ENCODE assay signal across 12 cellular contexts in genomic region chr16:18932243-18932997, GRCh38. TPM values are rescaled to one million over a fixed set of nuclear protein-coding genes. Genes with fewer than 3 reads are reported as not detected.
DNase-seq lines count a peak whose midpoint lies in the region; ATAC-seq, FAIRE-seq and TF ChIP-seq lines count a peak whose summit lies in the region.
"Had no signal": no experiment of that assay in that cellular context is flagged by ENCODE, and none has a peak within 500 bp of the region (broad histone marks: within the 10 kb centered on the region; RNA-seq: fewer than 3 reads in every experiment).

No MANE protein-coding gene starts in this region.

- H3K4me3 ChIP-seq in HUES48 (ENCODE audit: low read depth, low read length) (no peak overlapping the region), K562 (no peak overlapping the region), right atrium auricular region (no peak overlapping the region), thyroid gland (replicated peaks in 1 of 3) (no peak overlapping the region)

- 30% methylated on average over 5 of the region's 5 CpGs for WGBS in K562 (ENCODE audit: insufficient coverage, low coverage, missing lambda C conversion rate)
- 35 to 42% methylated on average over 5 of the region's 5 CpGs for WGBS in thyroid gland, 2 donors

- no peak for TF ChIP-seq EP300 in K562 (IDR thresholded peaks at IDR 0.05; ENCODE audit: low read length)

- no peaks in the 10 kb centered on the region for H3K9me1 ChIP-seq in K562 (ENCODE audit: control insufficient read depth, insufficient read depth, low read length)

- intact Hi-C loops in K562 (cut with micrococcal nuclease) = no loop called here
- intact Hi-C loops in thyroid gland (cut with DNase I) = no loop called here
- intact Hi-C loops in CD4-positive, alpha-beta T cell (cut with DNase I, micrococcal nuclease) = no loop called here

- no peak for TF ChIP-seq RAD21 in K562 (CRISPR knock-in tag; conservative IDR thresholded peaks at IDR 0.05 in 1 of 2, IDR thresholded peaks at IDR 0.05 in 1 of 2)

- no peak for ATAC-seq in K562
- ATAC-seq in CD4-positive, alpha-beta T cell (ENCODE audit: poor library complexity) = no peak

- H3K9me3 ChIP-seq in HUES48 (ENCODE audit: control insufficient read depth, insufficient read depth, low read length) = no peaks in the 10 kb centered on the region
- no peaks in the 10 kb centered on the region for H3K9me3 ChIP-seq in K562 (replicated peaks; ENCODE audit: control insufficient read depth, insufficient read depth, low read depth, low read length)
- no peaks in the 10 kb centered on the region for H3K9me3 ChIP-seq in right atrium auricular region
- H3K9me3 ChIP-seq in thyroid gland = no peaks in the 10 kb centered on the region
- no peaks in the 10 kb centered on the region for H3K9me3 ChIP-seq in CD4-positive, alpha-beta T cell (ENCODE audit: control insufficient read depth, low read length)

- peaks cover 5% of the 10 kb centered on the region for H3K4me1 Mint-ChIP-seq in CD4-positive, alpha-beta T cell (ENCODE audit: low read depth)

- no peak for FAIRE-seq in K562 (lab: Jason Lieb, UNC)

- no peaks in the 10 kb centered on the region for H3K27me3 Mint-ChIP-seq in CD4-positive, alpha-beta T cell
- H3K27me3 Mint-ChIP-seq: activated CD4-positive, alpha-beta T cell treated with anti-CD3 and anti-CD28 coated beads, Interleukin-2, amount 10 ng/mL, durations not matched to agents 24 days and 14 days; activated naive CD4-positive, alpha-beta T cell treated with anti-CD3 and anti-CD28 coated beads, Interleukin-2, amount 50 U/mL, for 24 hours; progenitor cell of endocrine pancreas had no signal

- no peak for TF ChIP-seq CTCF in K562 (IDR thresholded peaks at IDR 0.05 in 2 of 3, conservative IDR thresholded peaks at IDR 0.05 in 1 of 3; ENCODE audit: insufficient read depth in 2 of 3, low read depth in 1 of 3, low read length in 3 of 3)
- no peak for TF ChIP-seq CTCF in right atrium auricular region (IDR thresholded peaks at IDR 0.05)
- TF ChIP-seq CTCF in thyroid gland (IDR thresholded peaks at IDR 0.05) = no peak
- no peak for TF ChIP-seq CTCF in CD4-positive, alpha-beta T cell (IDR thresholded peaks at IDR 0.05)

- no peak for DNase-seq in K562 (ENCODE audit: extremely low read depth in 1 of 4, low spot score in 3 of 4)
- DNase-seq in right atrium auricular region (ENCODE audit: low spot score) = no peak
- DNase-seq in thyroid gland = peak; percentile 81 to 83
- DNase-seq in NCI-H526 treated with DMSO at 0.1 percent for 48 hours (lab: John Stamatoyannopoulos, UW) = no peak
- DNase-seq in CD4-positive, alpha-beta T cell = no peak
- DNase-seq in activated effector memory CD4-positive, alpha-beta T cell treated with Interleukin-2 at 50 U/mL for 16 hours = no peak
- DNase-seq: activated CD4-positive, alpha-beta T cell treated with anti-CD3 and anti-CD28 coated beads, Interleukin-2, amount 10 ng/mL, durations not matched to agents 24 days and 14 days; GDM1; NCI-H2029 had no signal

- H3K9me3 Mint-ChIP-seq in CD4-positive, alpha-beta T cell = no peaks in the 10 kb centered on the region
- H3K9me3 Mint-ChIP-seq: activated CD4-positive, alpha-beta T cell treated with anti-CD3 and anti-CD28 coated beads, Interleukin-2, amount 10 ng/mL, durations not matched to agents 24 days and 14 days; activated naive CD4-positive, alpha-beta T cell treated with anti-CD3 and anti-CD28 coated beads, Interleukin-2, amount 50 U/mL, for 24 hours had no signal

- no peaks in the 10 kb centered on the region for H3K27me3 ChIP-seq in HUES48 (ENCODE audit: control insufficient read depth, insufficient read depth, low read length)
- H3K27me3 ChIP-seq in K562 (ENCODE audit: control insufficient read depth in 2 of 2, insufficient read depth in 2 of 2, low read length in 2 of 2) = peaks cover 0 to 5% of the 10 kb centered on the region in 2 experiments; a peak in 2 of 5 replicates
- no peaks in the 10 kb centered on the region for H3K27me3 ChIP-seq in right atrium auricular region
- H3K27me3 ChIP-seq in thyroid gland = no peaks in the 10 kb centered on the region
- no peaks in the 10 kb centered on the region for H3K27me3 ChIP-seq in CD4-positive, alpha-beta T cell (ENCODE audit: control insufficient read depth, insufficient read depth, low read length)

- H3K79me2 ChIP-seq in K562 (ENCODE audit: control insufficient read depth, insufficient read depth, low read length) = no peaks in the 10 kb centered on the region; the same call in 2 of the 3 replicates

- no peak overlapping the region for H3K27ac Mint-ChIP-seq in CD4-positive, alpha-beta T cell
- H3K27ac Mint-ChIP-seq: activated CD4-positive, alpha-beta T cell treated with anti-CD3 and anti-CD28 coated beads, Interleukin-2, amount 10 ng/mL, durations not matched to agents 24 days and 14 days; activated naive CD4-positive, alpha-beta T cell treated with anti-CD3 and anti-CD28 coated beads, Interleukin-2, amount 50 U/mL, for 24 hours; progenitor cell of endocrine pancreas had no signal

- H3K4me3 Mint-ChIP-seq in CD4-positive, alpha-beta T cell = no peak overlapping the region
- H3K4me3 Mint-ChIP-seq: activated CD4-positive, alpha-beta T cell treated with anti-CD3 and anti-CD28 coated beads, Interleukin-2, amount 10 ng/mL, durations not matched to agents 24 days and 14 days; activated naive CD4-positive, alpha-beta T cell treated with anti-CD3 and anti-CD28 coated beads, Interleukin-2, amount 50 U/mL, for 24 hours had no signal

- H3K27ac ChIP-seq in HUES48 (ENCODE audit: low read depth, low read length) (peak overlapping the region; percentile 1), K562 (ENCODE audit: extremely low read depth, low read depth, low read length) (no peak overlapping the region), right atrium auricular region (peak overlapping the region; percentile 80 to 93), thyroid gland (peak overlapping the region; percentile 71 to 93 (median 93))
- no peak overlapping the region for H3K27ac ChIP-seq in CD4-positive, alpha-beta T cell (ENCODE audit: low read depth, low read length)

- H2AFZ ChIP-seq in K562 (ENCODE audit: low read depth, low read length) = peak overlapping the region; percentile 41

- H3K4me2 ChIP-seq in K562 (ENCODE audit: insufficient read depth, low read length) = no peak overlapping the region

- no peak overlapping the region for H3K9ac ChIP-seq in HUES48 (ENCODE audit: low read depth, low read length)
- H3K9ac ChIP-seq in K562 (ENCODE audit: insufficient read depth in 1 of 2, low read depth in 2 of 2, low read length in 2 of 2) = no peak overlapping the region

- H4K20me1 ChIP-seq in K562 (replicated peaks; ENCODE audit: control insufficient read depth, insufficient read depth, low read length) = no peaks in the 10 kb centered on the region

- H3K36me3 Mint-ChIP-seq in CD4-positive, alpha-beta T cell (ENCODE audit: low read depth) = no peaks in the 10 kb centered on the region
- H3K36me3 Mint-ChIP-seq: activated naive CD4-positive, alpha-beta T cell treated with anti-CD3 and anti-CD28 coated beads, Interleukin-2, amount 50 U/mL, for 24 hours had no signal

- H3K4me1 ChIP-seq in HUES48 (ENCODE audit: control insufficient read depth, insufficient read depth, low read length) (peaks cover 13% of the 10 kb centered on the region), K562 (replicated peaks in 1 of 2; ENCODE audit: control insufficient read depth in 2 of 2, insufficient read depth in 2 of 2, low read length in 2 of 2) (peaks cover 2% of the 10 kb centered on the region in 2 experiments; a peak in 2 of 5 replicates), right atrium auricular region (peaks cover 0 to 22% of the 10 kb centered on the region in 2 donors), thyroid gland (peaks cover 12 to 23% of the 10 kb centered on the region in 2 donors)

- H3K36me3 ChIP-seq in HUES48 (ENCODE audit: control insufficient read depth, insufficient read depth, low read length) (no peaks in the 10 kb centered on the region), K562 (ENCODE audit: control insufficient read depth, insufficient read depth, low read length) (no peaks in the 10 kb centered on the region), right atrium auricular region (no peaks in the 10 kb centered on the region), thyroid gland (no peaks in the 10 kb centered on the region)

- POLR2A ChIA-PET in K562 (lab: Yijun Ruan, JAX) = interaction anchor here (1.3 to 2.8 kb wide), 2 partner anchors 14 to 132 kb away, joined by 4 to 14 read pairs; no protein-coding TSS in a partner anchor
- POLR2A ChIA-PET in CD4-positive, alpha-beta T cell (lab: Charles Lee) = no interaction called here

- TF ChIP-seq POLR2A in K562 (conservative IDR thresholded peaks at IDR 0.05) (no peak), thyroid gland (IDR thresholded peaks at IDR 0.05) (peak in 1 of 2 donors; percentile 46)

- no TSS peak for BruUV-seq in K562 (replicated peaks; lab: Mats Ljungman, UMichigan)

- in situ Hi-C loops in K562 (cut with MboI) = no loop called here

- CTCF ChIA-PET in K562 (lab: Yijun Ruan, JAX; ENCODE audit: low intra/inter-chr PET ratio) = no interaction called here
- CTCF ChIA-PET in CD4-positive, alpha-beta T cell (lab: Charles Lee) = interaction anchor here (1.0 kb wide), 1 partner anchor 131 kb away, joined by 3 read pairs; the partner anchor contains the start of gene ARL6IP1

RNA-seq across cellular contexts. Expression of gene SMG1, which starts 6.2 kb away (rescaled TPM):
- 356 and 852 TPM in 2 replicates for total RNA-seq in K562 (2011; cell fraction: chromatin; rRNA removed; ENCODE audit: low replicate concordance)
- total RNA-seq in K562 (2011; cell fraction: nucleolus; rRNA removed) = 116 and 155 TPM in 2 replicates
- 296 and 413 TPM in 2 replicates for total RNA-seq in K562 (2011; cell fraction: nucleoplasm; rRNA removed)
- 23.2 and 23.5 TPM in 2 replicates for total RNA-seq in K562 (2014; rRNA removed)
- 37.6 and 43.3 TPM in 2 replicates for total RNA-seq in K562 (2014; rRNA removed; fragmentation: Illumina TruSeq; extraction: Trizol)
- total RNA-seq in K562 (2015; rRNA removed; fragmentation: Illumina TruSeq; extraction: Trizol) = 35.2 and 35.4 TPM in 2 replicates
- total RNA-seq in K562 (2021) = 54.8 and 59.4 TPM in 2 replicates
- polyA plus RNA-seq in K562 (2011; rRNA removed) = 30.9 and 41.1 TPM in 2 replicates
- 13.9 and 19.5 TPM in 2 replicates for polyA plus RNA-seq in K562 (2011; cell fraction: cytosol; rRNA removed)
- 58.5 and 66.6 TPM in 2 replicates for polyA plus RNA-seq in K562 (2011; cell fraction: nucleus; rRNA removed)
- polyA plus RNA-seq in K562 (2012) = 19.1 and 22.5 TPM in 2 replicates
- 28.3 and 32.0 TPM in 2 replicates for polyA plus RNA-seq in K562 (2014; fragmentation: Illumina TruSeq; extraction: Trizol)
- polyA plus RNA-seq in K562 (2014; fragmentation: Nextera tagmentation; extraction: Ambion mirVana) = 1 to 10 TPM; 3.4 to 3.7 TPM
- polyA plus RNA-seq in K562 (2014; rRNA removed) = 24.1 and 24.4 TPM in 2 replicates
- 250 and 261 TPM in 2 replicates for polyA minus RNA-seq in K562 (2011; rRNA and poly(A)+ RNA removed)
- 38.0 and 68.0 TPM in 2 replicates for polyA minus RNA-seq in K562 (2011; cell fraction: cytosol; rRNA and poly(A)+ RNA removed)
- 126 and 193 TPM in 2 replicates for polyA minus RNA-seq in K562 (2011; cell fraction: nucleus; rRNA and poly(A)+ RNA removed)
- total RNA-seq in right atrium auricular region = 10 to 100 TPM; 35.9 to 49.6 TPM
- total RNA-seq in thyroid gland = 100 to 1,000 TPM; 106 to 156 (median 125) TPM
- total RNA-seq in CD4-positive, alpha-beta T cell = 100 to 1,000 TPM; 120 to 127 TPM

RNA-seq across cellular contexts. Expression of gene TMC7, which starts 51.3 kb away (rescaled TPM):
- 7.4 and 8.2 TPM in 2 replicates for total RNA-seq in K562 (2011; cell fraction: chromatin; rRNA removed; ENCODE audit: low replicate concordance)
- 4.1 and 5.3 TPM in 2 replicates for total RNA-seq in K562 (2011; cell fraction: nucleolus; rRNA removed)
- 5.4 and 7.0 TPM in 2 replicates for total RNA-seq in K562 (2011; cell fraction: nucleoplasm; rRNA removed)
- total RNA-seq in K562 (2014; rRNA removed) = 0.77 and 2.0 TPM in 2 replicates
- total RNA-seq in K562 (2014; rRNA removed; fragmentation: Illumina TruSeq; extraction: Trizol) = 1.7 and 1.9 TPM in 2 replicates
- total RNA-seq in K562 (2015; rRNA removed; fragmentation: Illumina TruSeq; extraction: Trizol) = 0.57 and 0.76 TPM in 2 replicates
- 1.5 TPM in 2 replicates for total RNA-seq in K562 (2021)
- polyA plus RNA-seq in K562 (2011; rRNA removed) = 0.85 and 1.8 TPM in 2 replicates
- polyA plus RNA-seq in K562 (2011; cell fraction: cytosol; rRNA removed) = 1.0 and 1.3 TPM in 2 replicates
- polyA plus RNA-seq in K562 (2011; cell fraction: nucleus; rRNA removed) = 1.3 and 2.3 TPM in 2 replicates
- polyA plus RNA-seq in K562 (2012) = 0.94 and 1.9 TPM in 2 replicates
- polyA plus RNA-seq in K562 (2014; fragmentation: Illumina TruSeq; extraction: Trizol) = 1.8 and 2.0 TPM in 2 replicates
- polyA plus RNA-seq in K562 (2014; fragmentation: Nextera tagmentation; extraction: Ambion mirVana) = under 1 TPM; 0.08 to 0.32 TPM
- 1.5 and 1.8 TPM in 2 replicates for polyA plus RNA-seq in K562 (2014; rRNA removed)
- polyA minus RNA-seq in K562 (2011; rRNA and poly(A)+ RNA removed) = 1.3 and 2.9 TPM in 2 replicates
- polyA minus RNA-seq in K562 (2011; cell fraction: cytosol; rRNA and poly(A)+ RNA removed) = 0.82 and 1.7 TPM in 2 replicates
- polyA minus RNA-seq in K562 (2011; cell fraction: nucleus; rRNA and poly(A)+ RNA removed) = 0.89 and 1.3 TPM in 2 replicates
- total RNA-seq in right atrium auricular region = under 1 TPM; 0.56 to 0.63 TPM
- under 1 TPM in 3 of 4 donors, not detected in 1; 0.11 to 0.94 (median 0.50) TPM for total RNA-seq in thyroid gland
- total RNA-seq in CD4-positive, alpha-beta T cell = not detected
- total RNA-seq: activated CD4-positive, alpha-beta T cell treated with anti-CD3 and anti-CD28 coated beads, Interleukin-2, amount 10 ng/mL, durations not matched to agents 24 days and 14 days had no signal

Comparison
In these comparisons a context has a peak if more than half of its experiments do, and no peak if none do; other contexts are left out.
1. H3K27ac ChIP-seq: peak in HUES48 (single experiment), right atrium auricular region (2 of 2) and thyroid gland (3 of 3); none in K562 (single experiment) and CD4-positive, alpha-beta T cell (single experiment).
2. DNase-seq: peak in thyroid gland (2 of 2); none in K562 (0 of 4), right atrium auricular region (single experiment), NCI-H526 treated with DMSO at 0.1 percent for 48 hours (single experiment), CD4-positive, alpha-beta T cell (0 of 10) and activated effector memory CD4-positive, alpha-beta T cell treated with Interleukin-2 at 50 U/mL for 16 hours (single experiment).